Comparison of ENCODE assay signal across 8 cellular contexts in genomic region chr16:25126820-25127232, GRCh38. TPM values are rescaled to one million over a fixed set of nuclear protein-coding genes. Genes with fewer than 3 reads are reported as not detected.
A peak's percentile ranks its signal among the peaks of the same experiment; 100 is the strongest.
DNase-seq lines count a peak whose midpoint lies in the region; ATAC-seq and TF ChIP-seq lines count a peak whose summit lies in the region.

No MANE protein-coding gene starts in this region.

- H3K9me3 ChIP-seq in heart right ventricle = no peaks in the 10 kb centered on the region
- H3K9me3 ChIP-seq in aorta (ENCODE audit: control insufficient read depth, low read length) = no peaks in the 10 kb centered on the region

- H3K36me3 ChIP-seq in heart right ventricle (peaks cover 0 to 63% (median 7%) of the 10 kb centered on the region in 9 donors), aorta (ENCODE audit: control insufficient read depth in 1 of 2, insufficient read depth in 2 of 2, low read length in 1 of 2) (peaks cover 0 to 8% of the 10 kb centered on the region in 2 donors)

- H3K27ac ChIP-seq in heart right ventricle (no peak overlapping the region), aorta (ENCODE audit: low read depth in 1 of 2, low read length in 2 of 2) (no peak overlapping the region)

- 45 to 46% methylated on average over 4 of the region's 4 CpGs for WGBS in heart right ventricle, 2 donors
- WGBS in aorta, 2 donors = 7 to 21% methylated on average over 4 of the region's 4 CpGs

- intact Hi-C loops in heart right ventricle (cut with DNase I) (loop anchor here in 8 of 10 donors (1.0 to 10.0 kb wide), 8 partner anchors 72 to 100 kb away; no protein-coding TSS in a partner anchor), aorta (cut with DNase I) (loop anchor here in 1 of 2 donors (2.0 kb wide), 1 partner anchor 72 kb away; no protein-coding TSS in a partner anchor)

- TF ChIP-seq CTCF in heart right ventricle (IDR thresholded peaks at IDR 0.05) = peak in 7 of 9 donors; percentile 25 to 61 (median 40)

- ATAC-seq in heart right ventricle = peak in 2 of 8 donors; percentile 29 to 37
- ATAC-seq in aorta (ENCODE audit: low FRiP score) = no peak
- ATAC-seq in GM19452 (IDR thresholded peaks at IDR 0.05; ENCODE audit: unreplicated experiment) = no peak

- DNase-seq in SHP77 (lab: John Stamatoyannopoulos, UW) = peak; percentile 34 to 53
- no peak for DNase-seq in SHP77 treated with DMSO at 0.1 percent for 48 hours (lab: John Stamatoyannopoulos, UW)
- peak; percentile 52 for DNase-seq in NCI-H2196 (lab: John Stamatoyannopoulos, UW; ENCODE audit: unreplicated experiment)
- DNase-seq in activated T-cell treated with anti-CD3 and anti-CD28 coated beads, Interleukin-2, amount 50 U/mL, for 48 hours = peak; percentile 63 to 65
- DNase-seq in heart right ventricle = no peak
- DNase-seq in stimulated activated CD4-positive, alpha-beta T cell treated with anti-CD3 and anti-CD28 coated beads, Interleukin-15, amount 100 ng/mL, for 48 hours (ENCODE audit: low read depth in 2 of 2) = peak; percentile 8 to 45
- DNase-seq in aorta = no peak

- H3K4me1 ChIP-seq in heart right ventricle = peaks cover 0 to 19% (median 0%) of the 10 kb centered on the region in 9 donors
- H3K4me1 ChIP-seq in aorta (ENCODE audit: control insufficient read depth in 1 of 2, insufficient read depth in 2 of 2, low read length in 2 of 2) = no peaks in the 10 kb centered on the region

- H3K27me3 ChIP-seq in heart right ventricle (no peaks in the 10 kb centered on the region), aorta (ENCODE audit: control insufficient read depth in 1 of 2, insufficient read depth in 2 of 2, low read length in 1 of 2) (no peaks in the 10 kb centered on the region)

- H3K4me3 ChIP-seq in heart right ventricle (no peak overlapping the region), aorta (ENCODE audit: low read length in 2 of 2) (no peak overlapping the region)

RNA-seq across cellular contexts. Expression of gene LCMT1, which starts 15.3 kb away (rescaled TPM):
- total RNA-seq in heart right ventricle = 10 to 100 TPM; 38.4 to 49.1 (median 44.2) TPM
- polyA plus RNA-seq in heart right ventricle = 10 to 100 TPM; 36.2 to 46.6 TPM
- 10 to 100 TPM; 26.7 to 29.9 TPM for total RNA-seq in aorta
- 10 to 100 TPM; 23.9 to 28.2 TPM for polyA plus RNA-seq in aorta

Comparison
In these comparisons a context has a peak if more than half of its experiments do, and no peak if none do; other contexts are left out.
1. DNase-seq: peak in SHP77 (2 of 2), NCI-H2196 (single experiment), activated T-cell treated with anti-CD3 and anti-CD28 coated beads, Interleukin-2, amount 50 U/mL, for 48 hours (2 of 2) and stimulated activated CD4-positive, alpha-beta T cell treated with anti-CD3 and anti-CD28 coated beads, Interleukin-15, amount 100 ng/mL, for 48 hours (2 of 2); none in SHP77 treated with DMSO at 0.1 percent for 48 hours (single experiment), heart right ventricle (0 of 2) and aorta (0 of 2).